ENCODE assay signal across 2 cellular contexts in the genomic region with DNA sequence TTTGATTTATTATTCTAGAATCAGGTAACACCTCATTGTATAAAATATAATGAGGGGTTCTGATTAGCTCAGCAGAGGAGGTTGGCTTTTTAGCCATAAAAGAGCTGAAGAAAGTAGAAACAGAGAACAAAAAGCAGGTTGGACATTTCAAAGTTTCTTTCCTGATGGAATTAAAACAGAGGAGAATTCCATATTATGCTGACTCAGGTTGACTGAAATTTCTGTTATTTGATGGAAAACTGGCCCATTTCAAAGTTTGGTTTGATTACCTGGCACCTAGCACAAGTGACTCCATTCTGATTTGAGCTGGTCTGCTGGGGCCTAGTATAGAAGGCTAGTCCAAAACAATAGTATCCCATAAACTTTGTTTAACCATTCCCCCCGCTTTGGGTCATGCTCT.
TF ChIP-seq lines count a peak whose summit lies in the region.

No MANE protein-coding gene starts in this region.

TF ChIP-seq in HepG2, 621 proteins besides CTCF, POLR2A, EP300 and RAD21:
- TF ChIP-seq MAFF (IDR thresholded peaks at IDR 0.05; ENCODE audit: low read depth, low read length) (peak; percentile 81), MAFK (conservative IDR thresholded peaks at IDR 0.05 in 1 of 2, IDR thresholded peaks at IDR 0.05 in 1 of 2; ENCODE audit: low read length in 2 of 2) (peak; percentile 75 to 93)
- TF ChIP-seq, protein P1, sequence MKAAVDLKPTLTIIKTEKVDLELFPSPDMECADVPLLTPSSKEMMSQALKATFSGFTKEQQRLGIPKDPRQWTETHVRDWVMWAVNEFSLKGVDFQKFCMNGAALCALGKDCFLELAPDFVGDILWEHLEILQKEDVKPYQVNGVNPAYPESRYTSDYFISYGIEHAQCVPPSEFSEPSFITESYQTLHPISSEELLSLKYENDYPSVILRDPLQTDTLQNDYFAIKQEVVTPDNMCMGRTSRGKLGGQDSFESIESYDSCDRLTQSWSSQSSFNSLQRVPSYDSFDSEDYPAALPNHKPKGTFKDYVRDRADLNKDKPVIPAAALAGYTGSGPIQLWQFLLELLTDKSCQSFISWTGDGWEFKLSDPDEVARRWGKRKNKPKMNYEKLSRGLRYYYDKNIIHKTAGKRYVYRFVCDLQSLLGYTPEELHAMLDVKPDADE (CRISPR knock-in tag; IDR thresholded peaks at IDR 0.05) = no peak
TF ChIP-seq in HepG2: peak in this region for 2.

TF ChIP-seq in K562, 482 proteins besides CTCF, POLR2A, EP300 and RAD21:
- TF ChIP-seq NCOA4 (IDR thresholded peaks at IDR 0.05; ENCODE audit: partially characterized antibody) (no peak), RBM39 (optimal IDR thresholded peaks at IDR 0.05; ENCODE audit: low read depth, low read length) (no peak), ZNF780A (CRISPR knock-in tag; IDR thresholded peaks at IDR 0.05) (no peak), TBP (optimal IDR thresholded peaks at IDR 0.05; ENCODE audit: low read depth, low read length) (no peak), TCF3 (CRISPR knock-in tag; IDR thresholded peaks at IDR 0.05) (no peak), MAFG (tag; conservative IDR thresholded peaks at IDR 0.05) (0 out of 2 replicates have a peak, but pooled peaks have one; percentile 14), ZNF316 (IDR thresholded peaks at IDR 0.05) (peak; percentile 82), ZZZ3 (IDR thresholded peaks at IDR 0.05) (no peak), WHSC1 (IDR thresholded peaks at IDR 0.05; ENCODE audit: low read length) (no peak), MAFK (IDR thresholded peaks at IDR 0.05; ENCODE audit: low read length) (peak; percentile 60), C11orf30 (IDR thresholded peaks at IDR 0.05; ENCODE audit: low read depth) (peak; percentile 45), MAFF (IDR thresholded peaks at IDR 0.05; ENCODE audit: low read length) (peak; percentile 55), ZNF354B (CRISPR knock-in tag; IDR thresholded peaks at IDR 0.05) (no peak), TCF7L2 (IDR thresholded peaks at IDR 0.05; ENCODE audit: low read depth, low read length) (no peak), PHB (CRISPR knock-in tag; IDR thresholded peaks at IDR 0.05) (no peak), ILK (tag; IDR thresholded peaks at IDR 0.05; ENCODE audit: borderline replicate concordance, low read depth) (no peak), NFYB (IDR thresholded peaks at IDR 0.05; ENCODE audit: extremely low read depth, insufficient read length) (no peak)
- TF ChIP-seq, protein P2, sequence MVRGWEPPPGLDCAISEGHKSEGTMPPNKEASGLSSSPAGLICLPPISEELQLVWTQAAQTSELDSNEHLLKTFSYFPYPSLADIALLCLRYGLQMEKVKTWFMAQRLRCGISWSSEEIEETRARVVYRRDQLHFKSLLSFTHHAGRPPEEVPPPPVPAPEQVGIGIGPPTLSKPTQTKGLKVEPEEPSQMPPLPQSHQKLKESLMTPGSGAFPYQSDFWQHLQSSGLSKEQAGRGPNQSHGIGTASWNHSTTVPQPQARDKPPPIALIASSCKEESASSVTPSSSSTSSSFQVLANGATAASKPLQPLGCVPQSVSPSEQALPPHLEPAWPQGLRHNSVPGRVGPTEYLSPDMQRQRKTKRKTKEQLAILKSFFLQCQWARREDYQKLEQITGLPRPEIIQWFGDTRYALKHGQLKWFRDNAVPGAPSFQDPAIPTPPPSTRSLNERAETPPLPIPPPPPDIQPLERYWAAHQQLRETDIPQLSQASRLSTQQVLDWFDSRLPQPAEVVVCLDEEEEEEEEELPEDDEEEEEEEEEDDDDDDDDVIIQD (CRISPR knock-in tag; IDR thresholded peaks at IDR 0.05) = no peak
